ENCODE assay signal across 8 cellular contexts in the genomic region with DNA sequence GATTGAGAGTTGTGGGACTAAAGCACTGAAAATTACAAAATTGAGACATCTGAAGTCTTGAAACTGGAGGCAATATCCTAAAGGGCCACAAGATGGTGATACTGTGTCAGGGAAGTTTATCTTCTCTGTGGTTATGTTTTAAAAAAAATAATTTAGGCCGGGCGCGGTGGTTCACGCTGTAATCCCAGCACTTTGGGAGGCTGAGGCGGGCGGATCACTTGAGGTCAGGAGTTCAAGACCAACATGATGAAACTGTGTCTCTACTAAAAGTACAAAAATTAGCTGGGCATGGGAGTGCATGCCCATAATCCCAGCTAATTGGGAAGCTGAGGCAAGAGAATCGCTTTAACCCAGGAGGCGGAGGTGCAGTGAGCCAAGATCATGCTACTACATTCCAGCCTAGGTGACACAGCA. TPM values are rescaled to one million over a fixed set of nuclear protein-coding genes. Genes with fewer than 3 reads are reported as not detected.
DNase-seq lines count a peak whose midpoint lies in the region; ATAC-seq, FAIRE-seq and TF ChIP-seq lines count a peak whose summit lies in the region.

No MANE protein-coding gene starts in this region.

- intact Hi-C loops in left lung (cut with DNase I) = loop anchor here in 1 of 2 donors (10.0 kb wide), 1 partner anchor 278 kb away; no protein-coding TSS in a partner anchor

- no peaks in the 10 kb centered on the region for H3K27me3 Mint-ChIP-seq in stimulated activated naive CD8-positive, alpha-beta T cell treated with anti-CD3 and anti-CD28 coated beads, Interleukin-15, amount 100 ng/mL, for 72 hours

- H3K36me3 ChIP-seq in left lung = peaks cover 0 to 62% of the 10 kb centered on the region in 2 donors

- peak; percentile 27 for DNase-seq in GDM1 (lab: John Stamatoyannopoulos, UW)
- DNase-seq in HTR-8/SVneo (ENCODE audit: insufficient read length, low spot score) = peak; percentile 27
- DNase-seq in SIG-M5 (lab: John Stamatoyannopoulos, UW) = peak; percentile 23
- DNase-seq in cerebellar cortex (ENCODE audit: low spot score) = peak; percentile 49
- no peak for DNase-seq in left lung
- peak; percentile 27 to 31 for DNase-seq in stimulated activated naive CD8-positive, alpha-beta T cell treated with anti-CD3 and anti-CD28 coated beads, Interleukin-15, amount 100 ng/mL, for 72 hours
- DNase-seq in NCI-H1105 treated with DMSO at 0.1 percent for 48 hours (lab: John Stamatoyannopoulos, UW) = no peak

- H3K9me3 Mint-ChIP-seq in stimulated activated naive CD8-positive, alpha-beta T cell treated with anti-CD3 and anti-CD28 coated beads, Interleukin-15, amount 100 ng/mL, for 72 hours = no peaks in the 10 kb centered on the region

- no peak overlapping the region for H3K27ac ChIP-seq in left lung

- TF ChIP-seq CTCF in left lung (IDR thresholded peaks at IDR 0.05) = peak; percentile 36 to 59

- H3K4me1 ChIP-seq in left lung = peaks cover 0 to 6% of the 10 kb centered on the region in 2 donors

- H3K4me3 Mint-ChIP-seq in stimulated activated naive CD8-positive, alpha-beta T cell treated with anti-CD3 and anti-CD28 coated beads, Interleukin-15, amount 100 ng/mL, for 72 hours = no peak overlapping the region

- H3K27me3 ChIP-seq in left lung = no peaks in the 10 kb centered on the region

- no peak overlapping the region for H3K4me3 ChIP-seq in left lung

- H3K27ac Mint-ChIP-seq in stimulated activated naive CD8-positive, alpha-beta T cell treated with anti-CD3 and anti-CD28 coated beads, Interleukin-15, amount 100 ng/mL, for 72 hours = no peak overlapping the region

- FAIRE-seq in HTR-8/SVneo (lab: Jason Lieb, UNC) = no peak

- ATAC-seq in GM21447 (IDR thresholded peaks at IDR 0.05; ENCODE audit: unreplicated experiment) (peak; percentile 59), left lung (peak; percentile 87)
- peak; percentile 63 for ATAC-seq in stimulated activated naive CD8-positive, alpha-beta T cell treated with anti-CD3 and anti-CD28 coated beads, Interleukin-15, amount 100 ng/mL, for 72 hours

- H3K9me3 ChIP-seq in left lung = no peaks in the 10 kb centered on the region

- peaks cover 17% of the 10 kb centered on the region for H3K4me1 Mint-ChIP-seq in stimulated activated naive CD8-positive, alpha-beta T cell treated with anti-CD3 and anti-CD28 coated beads, Interleukin-15, amount 100 ng/mL, for 72 hours

RNA-seq across cellular contexts. Expression of a gene that starts 17.9 kb away (rescaled TPM):
- 10 to 100 TPM; 30.8 to 40.8 TPM for total RNA-seq in left lung

RNA-seq across cellular contexts. Expression of a gene that starts 55.9 kb away (rescaled TPM):
- 10 to 100 TPM; 44.4 to 46.3 TPM for total RNA-seq in left lung

Comparison
In these comparisons a context has a peak if more than half of its experiments do, and no peak if none do; other contexts are left out.
1. DNase-seq: peak in GDM1 (single experiment), HTR-8/SVneo (single experiment), SIG-M5 (single experiment), cerebellar cortex (single experiment) and stimulated activated naive CD8-positive, alpha-beta T cell treated with anti-CD3 and anti-CD28 coated beads, Interleukin-15, amount 100 ng/mL, for 72 hours (2 of 2); none in left lung (0 of 2) and NCI-H1105 treated with DMSO at 0.1 percent for 48 hours (single experiment).
2. Peak in every context shown above with its lines, with median percentiles within 50 percentile points of each other: ATAC-seq.